ENCODE assay signal across 12 cellular contexts in genomic region chr2:99487906-99488305, GRCh38. TPM values are rescaled to one million over a fixed set of nuclear protein-coding genes. Genes with fewer than 3 reads are reported as not detected.
DNase-seq lines count a peak whose midpoint lies in the region; ATAC-seq, FAIRE-seq and TF ChIP-seq lines count a peak whose summit lies in the region.
"Had no signal": no experiment of that assay in that cellular context is flagged by ENCODE, and none has a peak within 500 bp of the region (broad histone marks: within the 10 kb centered on the region; RNA-seq: fewer than 3 reads in every experiment).

No MANE protein-coding gene starts in this region.

- peak overlapping the region; percentile 37 for H3K27ac ChIP-seq in GM12878 (ENCODE audit: control insufficient read depth, insufficient read depth)

- SMC1A ChIA-PET in GM12878 (lab: Charles Lee; ENCODE audit: uncharacterized antibody, unreplicated experiment), result interaction anchor here (0.6 to 1.5 kb wide), 3 partner anchors 9 to 47 kb away, joined by 3 to 4 read pairs (median 3); no protein-coding TSS in a partner anchor

- TSS peak; percentile 55 for BruUV-seq in GM12878 (replicated peaks; lab: Mats Ljungman, UMichigan)

- FAIRE-seq in GM12878 (lab: Jason Lieb, UNC), result no peak
- FAIRE-seq: G401.6, islet of Langerhans had no signal

- peaks cover 10% of the 10 kb centered on the region for H3K4me1 ChIP-seq in GM12878 (ENCODE audit: control insufficient read depth, insufficient read depth, low read length)

- TF ChIP-seq POLR2A in GM12878 (IDR thresholded peaks at IDR 0.05; ENCODE audit: low read depth, low read length), result no peak

- POLR2A ChIA-PET in activated CD8-positive, alpha-beta T cell treated with anti-CD3 and anti-CD28 coated beads for 36 hours (lab: Charles Lee), result no interaction called here
- POLR2A ChIA-PET in activated CD8-positive, alpha-beta T cell treated with anti-CD3 and anti-CD28 coated beads, Interleukin-2, amount 10 ng/mL, durations not matched to agents 7 days and 5 days (lab: Charles Lee), result interaction anchor here (2.3 kb wide), 1 partner anchor 152 kb away, joined by 8 read pairs; the partner anchor contains the start of genes EIF5B and TXNDC9
- POLR2A ChIA-PET in GM12878 (lab: Charles Lee), result no interaction called here

- H2AFZ ChIP-seq in GM12878 (ENCODE audit: control insufficient read depth, low read depth, low read length), result no peak overlapping the region

- H3K9ac ChIP-seq in GM12878 (ENCODE audit: control insufficient read depth, insufficient read depth, low read length), result peak overlapping the region; percentile 93

- H3K4me3 ChIP-seq in LNCaP clone FGC (ENCODE audit: low read depth, low read length) (peak overlapping the region; percentile 86), GM12878 (peak overlapping the region; percentile 79)

- H3K27me3 ChIP-seq in GM12878 (replicated peaks in 1 of 2; ENCODE audit: control insufficient read depth in 2 of 2, insufficient read depth in 2 of 2, low read length in 1 of 2), result no peaks in the 10 kb centered on the region

- H3K36me3 Mint-ChIP-seq in activated CD8-positive, alpha-beta T cell treated with anti-CD3 and anti-CD28 coated beads for 36 hours (ENCODE audit: low read depth), result peaks cover 15% of the 10 kb centered on the region
- peaks cover 9% of the 10 kb centered on the region for H3K36me3 Mint-ChIP-seq in activated CD8-positive, alpha-beta T cell treated with anti-CD3 and anti-CD28 coated beads, Interleukin-2, amount 10 ng/mL, durations not matched to agents 7 days and 5 days (ENCODE audit: low read depth)
- H3K36me3 Mint-ChIP-seq in natural killer cell (peaks cover 6% of the 10 kb centered on the region), nephron progenitor cell (ENCODE audit: low read depth) (no peaks in the 10 kb centered on the region)

- no peaks in the 10 kb centered on the region for H3K9me3 ChIP-seq in GM12878 (replicated peaks; ENCODE audit: control insufficient read depth, insufficient read depth, low read length)

- TF ChIP-seq EP300 in GM12878 (IDR thresholded peaks at IDR 0.05; ENCODE audit: borderline replicate concordance in 1 of 2, control insufficient read depth in 1 of 2, low read depth in 2 of 2, low read length in 2 of 2), result no peak

- H4K20me1 ChIP-seq in GM12878 (ENCODE audit: control insufficient read depth, insufficient read depth), result no peaks in the 10 kb centered on the region

- no peaks in the 10 kb centered on the region for H3K27me3 Mint-ChIP-seq in activated CD8-positive, alpha-beta T cell treated with anti-CD3 and anti-CD28 coated beads for 36 hours
- no peaks in the 10 kb centered on the region for H3K27me3 Mint-ChIP-seq in activated CD8-positive, alpha-beta T cell treated with anti-CD3 and anti-CD28 coated beads, Interleukin-2, amount 10 ng/mL, durations not matched to agents 7 days and 5 days (ENCODE audit: low read depth)
- H3K27me3 Mint-ChIP-seq in natural killer cell (ENCODE audit: low read depth in 2 of 2) (peaks cover 1 to 4% of the 10 kb centered on the region in 2 donors), nephron progenitor cell (ENCODE audit: low read depth, poor library complexity) (peaks cover 9% of the 10 kb centered on the region)

- H3K9me3 Mint-ChIP-seq in activated CD8-positive, alpha-beta T cell treated with anti-CD3 and anti-CD28 coated beads for 36 hours, result no peaks in the 10 kb centered on the region
- no peaks in the 10 kb centered on the region for H3K9me3 Mint-ChIP-seq in activated CD8-positive, alpha-beta T cell treated with anti-CD3 and anti-CD28 coated beads, Interleukin-2, amount 10 ng/mL, durations not matched to agents 7 days and 5 days (ENCODE audit: insufficient read depth)
- H3K9me3 Mint-ChIP-seq in natural killer cell, result no peaks in the 10 kb centered on the region
- H3K9me3 Mint-ChIP-seq in nephron progenitor cell, result no peaks in the 10 kb centered on the region

- peaks cover 49% of the 10 kb centered on the region for H3K4me1 Mint-ChIP-seq in activated CD8-positive, alpha-beta T cell treated with anti-CD3 and anti-CD28 coated beads for 36 hours (ENCODE audit: low read depth)
- H3K4me1 Mint-ChIP-seq in activated CD8-positive, alpha-beta T cell treated with anti-CD3 and anti-CD28 coated beads, Interleukin-2, amount 10 ng/mL, durations not matched to agents 7 days and 5 days (ENCODE audit: low read depth), result peaks cover 36% of the 10 kb centered on the region
- H3K4me1 Mint-ChIP-seq in natural killer cell (peaks cover 29 to 34% of the 10 kb centered on the region in 2 donors), nephron progenitor cell (peaks cover 48% of the 10 kb centered on the region)

- 73% methylated on average over 4 of the region's 4 CpGs for WGBS in GM12878 (ENCODE audit: insufficient coverage, insufficient replicate concordance, low lambda C conversion rate, missing lambda C conversion rate)

- H3K4me3 Mint-ChIP-seq in activated CD8-positive, alpha-beta T cell treated with anti-CD3 and anti-CD28 coated beads for 36 hours, result peak overlapping the region; percentile 95
- no peak overlapping the region for H3K4me3 Mint-ChIP-seq in activated CD8-positive, alpha-beta T cell treated with anti-CD3 and anti-CD28 coated beads, Interleukin-2, amount 10 ng/mL, durations not matched to agents 7 days and 5 days
- H3K4me3 Mint-ChIP-seq in natural killer cell (peak overlapping the region; percentile 93), nephron progenitor cell (no peak overlapping the region)

- CTCF ChIA-PET in activated CD8-positive, alpha-beta T cell treated with anti-CD3 and anti-CD28 coated beads for 36 hours (lab: Charles Lee), result no interaction called here
- CTCF ChIA-PET in activated CD8-positive, alpha-beta T cell treated with anti-CD3 and anti-CD28 coated beads, Interleukin-2, amount 10 ng/mL, durations not matched to agents 7 days and 5 days (lab: Charles Lee), result no interaction called here
- CTCF ChIA-PET in GM12878 (lab: Yijun Ruan, JAX), result interaction anchor here (1.0 to 2.1 kb wide), 4 partner anchors 10 to 152 kb away, joined by 3 to 9 read pairs (median 3); partner anchors contain the start of genes EIF5B and TXNDC9

- ATAC-seq in activated CD8-positive, alpha-beta T cell treated with anti-CD3 and anti-CD28 coated beads for 36 hours, result no peak
- ATAC-seq in activated CD8-positive, alpha-beta T cell treated with anti-CD3 and anti-CD28 coated beads, Interleukin-2, amount 10 ng/mL, durations not matched to agents 7 days and 5 days, result no peak
- ATAC-seq in GM12878, result no peak
- no peak for ATAC-seq in natural killer cell

- peak overlapping the region; percentile 91 for H3K4me2 ChIP-seq in GM12878 (ENCODE audit: control insufficient read depth, insufficient read depth)

- no peaks in the 10 kb centered on the region for H3K36me3 ChIP-seq in GM12878 (ENCODE audit: control insufficient read depth in 2 of 2, insufficient read depth in 2 of 2, low read length in 1 of 2)

- in situ Hi-C loops in GM12878 (cut with MboI), result loop anchor here (5.0 to 25.0 kb wide), 2 partner anchors 41 to 301 kb away; partner anchors contain the start of genes MITD1 and MRPL30

- intact Hi-C loops in activated CD8-positive, alpha-beta T cell treated with anti-CD3 and anti-CD28 coated beads for 36 hours (cut with micrococcal nuclease), result no loop called here
- intact Hi-C loops in GM12878 (cut with micrococcal nuclease; ENCODE audit: unreplicated experiment), result loop anchor here (5.0 kb wide), 1 partner anchor 306 kb away; the partner anchor contains the start of genes MITD1 and MRPL30
- intact Hi-C loops in natural killer cell (cut with micrococcal nuclease), result no loop called here

- peaks cover 61% of the 10 kb centered on the region for H3K79me2 ChIP-seq in GM12878 (ENCODE audit: control insufficient read depth, insufficient read depth, low read length)

- H3K27ac Mint-ChIP-seq in activated CD8-positive, alpha-beta T cell treated with anti-CD3 and anti-CD28 coated beads for 36 hours, result no peak overlapping the region
- H3K27ac Mint-ChIP-seq in activated CD8-positive, alpha-beta T cell treated with anti-CD3 and anti-CD28 coated beads, Interleukin-2, amount 10 ng/mL, durations not matched to agents 7 days and 5 days, result no peak overlapping the region
- H3K27ac Mint-ChIP-seq in natural killer cell, result peak overlapping the region in 1 of 2 donors; percentile 91
- H3K27ac Mint-ChIP-seq in nephron progenitor cell, result no peak overlapping the region

- no peak for DNase-seq in activated CD8-positive, alpha-beta T cell treated with anti-CD3 and anti-CD28 coated beads for 36 hours
- DNase-seq in activated CD8-positive, alpha-beta T cell treated with anti-CD3 and anti-CD28 coated beads, Interleukin-2, amount 10 ng/mL, durations not matched to agents 7 days and 5 days, result no peak
- DNase-seq in LNCaP clone FGC (ENCODE audit: low read depth) (no peak), GM12878 (ENCODE audit: low read depth, low spot score) (no peak), natural killer cell (no peak), NCI-H2196 (lab: John Stamatoyannopoulos, UW; ENCODE audit: unreplicated experiment) (no peak), nephron progenitor cell (no peak), RPMI8226 (no peak)
- DNase-seq: NK-92 treated with Interleukin-12 subunit alpha and Interleukin-12 subunit beta, amount 100 ng/mL, for 24 hours; T1000 had no signal

- RAD21 ChIA-PET in GM12878 (lab: Charles Lee; ENCODE audit: unreplicated experiment), result interaction anchor here (1.5 kb wide), 1 partner anchor 839 kb away, joined by 3 read pairs; no protein-coding TSS in a partner anchor

- no peak for TF ChIP-seq RAD21 in GM12878 (IDR thresholded peaks at IDR 0.05; ENCODE audit: insufficient read depth, low read depth, low read length)

- TF ChIP-seq CTCF in activated CD8-positive, alpha-beta T cell treated with anti-CD3 and anti-CD28 coated beads for 36 hours (IDR thresholded peaks at IDR 0.05), result no peak
- TF ChIP-seq CTCF in LNCaP clone FGC (IDR thresholded peaks at IDR 0.05; ENCODE audit: control insufficient read depth, extremely low read depth, insufficient read depth), result no peak
- TF ChIP-seq CTCF in GM12878 (IDR thresholded peaks at IDR 0.05 in 2 of 3, conservative IDR thresholded peaks at IDR 0.05 in 1 of 3; ENCODE audit: control insufficient read depth in 2 of 3, extremely low read depth in 1 of 3, insufficient read depth in 1 of 3, low read depth in 3 of 3, low read length in 3 of 3), result no peak
- TF ChIP-seq CTCF in natural killer cell (IDR thresholded peaks at IDR 0.05), result no peak
- no peak for TF ChIP-seq CTCF in nephron progenitor cell (IDR thresholded peaks at IDR 0.05)

RNA-seq across cellular contexts. Expression of gene REV1, which starts 1.9 kb away (rescaled TPM):
- 10 to 100 TPM; 29.2 to 31.1 TPM for total RNA-seq in activated CD8-positive, alpha-beta T cell treated with anti-CD3 and anti-CD28 coated beads for 36 hours
- 10 to 100 TPM; 39.4 to 42.1 TPM for total RNA-seq in activated CD8-positive, alpha-beta T cell treated with anti-CD3 and anti-CD28 coated beads, Interleukin-2, amount 10 ng/mL, durations not matched to agents 7 days and 5 days
- 240 and 257 TPM in 2 replicates for total RNA-seq in GM12878 (2013; cell fraction: nucleolus; rRNA removed)
- 37.6 and 38.9 TPM in 2 replicates for total RNA-seq in GM12878 (2014; rRNA removed)
- 31.8 and 39.8 TPM in 2 replicates for total RNA-seq in GM12878 (2014; rRNA removed; fragmentation: Illumina TruSeq; extraction: Trizol)
- 26.0 and 30.7 TPM in 2 replicates for total RNA-seq in GM12878 (2021)
- 17.0 TPM for polyA plus RNA-seq in GM12878 (2011; ENCODE audit: low read depth)
- 46.8 and 52.3 TPM in 2 replicates for polyA plus RNA-seq in GM12878 (2011; rRNA removed)
- polyA plus RNA-seq in GM12878 (2011; cell fraction: cytosol; rRNA removed), result 13.8 and 16.8 TPM in 2 replicates
- 87.9 and 113 TPM in 2 replicates for polyA plus RNA-seq in GM12878 (2011; cell fraction: nucleus; rRNA removed)
- 21.2 and 23.1 TPM in 2 replicates for polyA plus RNA-seq in GM12878 (2012)
- 30.0 and 42.1 TPM in 2 replicates for polyA plus RNA-seq in GM12878 (2014; fragmentation: Illumina TruSeq; extraction: Trizol)
- 10 to 100 TPM; 11.3 to 12.9 TPM for polyA plus RNA-seq in GM12878 (2014; fragmentation: Nextera tagmentation; extraction: Ambion mirVana)
- 23.5 and 27.9 TPM in 2 replicates for polyA plus RNA-seq in GM12878 (2014; rRNA removed)
- 10 to 100 TPM; 20.0 to 22.4 TPM for polyA plus RNA-seq in GM12878 (2016; fragmentation: Nextera tagmentation; extraction: Ambion mirVana)
- polyA minus RNA-seq in GM12878 (2011; rRNA and poly(A)+ RNA removed), result 45.3 and 50.5 TPM in 2 replicates
- 9.8 and 13.4 TPM in 2 replicates for polyA minus RNA-seq in GM12878 (2011; cell fraction: cytosol; rRNA and poly(A)+ RNA removed)
- polyA minus RNA-seq in GM12878 (2011; cell fraction: nucleus; rRNA and poly(A)+ RNA removed), result 63.3 and 81.1 TPM in 2 replicates
- total RNA-seq in natural killer cell, result 10 to 100 TPM; 34.7 to 49.1 (median 38.5) TPM

Comparison
In these comparisons a context has a peak if more than half of its experiments do, and no peak if none do; other contexts are left out.
1. H3K4me3 Mint-ChIP-seq: peak in activated CD8-positive, alpha-beta T cell treated with anti-CD3 and anti-CD28 coated beads for 36 hours (single experiment) and natural killer cell (single experiment); none in activated CD8-positive, alpha-beta T cell treated with anti-CD3 and anti-CD28 coated beads, Interleukin-2, amount 10 ng/mL, durations not matched to agents 7 days and 5 days (single experiment) and nephron progenitor cell (single experiment).